11 cellular contexts compared by ENCODE assay signal in genomic region chr6:125793863-125794262, GRCh38. TPM values are rescaled to one million over a fixed set of nuclear protein-coding genes. Genes with fewer than 3 reads are reported as not detected.
DNase-seq lines count a peak whose midpoint lies in the region; ATAC-seq and TF ChIP-seq lines count a peak whose summit lies in the region.
"Had no signal": no experiment of that assay in that cellular context is flagged by ENCODE, and none has a peak within 500 bp of the region (broad histone marks: within the 10 kb centered on the region; RNA-seq: fewer than 3 reads in every experiment).

No MANE protein-coding gene starts in this region.

- peaks cover 53% of the 10 kb centered on the region for H3K36me3 Mint-ChIP-seq in activated T-helper 17 cell treated with anti-CD3 and anti-CD28 coated beads, Interleukin-2, amount 50 U/mL, for 72 hours (ENCODE audit: low read depth)

- no peaks in the 10 kb centered on the region for H3K27me3 ChIP-seq in ascending aorta
- H3K27me3 ChIP-seq: SJCRH30 had no signal

- TF ChIP-seq CTCF in fibroblast of the aortic adventitia (IDR thresholded peaks at IDR 0.05; ENCODE audit: insufficient read depth, low read length) (no peak), ascending aorta (IDR thresholded peaks at IDR 0.05) (no peak)

- H3K9me3 ChIP-seq in ascending aorta: no peaks in the 10 kb centered on the region
- H3K9me3 ChIP-seq: SJCRH30 had no signal

- no peaks in the 10 kb centered on the region for H3K36me3 ChIP-seq in ascending aorta
- H3K36me3 ChIP-seq: SJCRH30 had no signal

- H3K27ac ChIP-seq in ascending aorta: peak overlapping the region in 1 of 2 donors; percentile 47
- H3K27ac ChIP-seq: SJCRH30 had no signal

- DNase-seq in stimulated activated CD4-positive, alpha-beta T cell treated with anti-CD3 and anti-CD28 coated beads, Interleukin-4, amount 100 ng/mL, for 24 hours: peak; percentile 51
- DNase-seq in stimulated activated CD4-positive, alpha-beta T cell treated with anti-CD3 and anti-CD28 coated beads, Interleukin-4, amount 100 ng/mL, for 4 hours: no peak
- DNase-seq in fibroblast of the aortic adventitia (ENCODE audit: low read depth) (peak; percentile 49), ascending aorta (ENCODE audit: low spot score in 2 of 2) (no peak), ecto neural progenitor cell (ENCODE audit: low spot score) (no peak)
- no peak for DNase-seq in NK-92 treated with Interleukin-12 subunit alpha and Interleukin-12 subunit beta, amount 100 ng/mL, for 24 hours (lab: John Stamatoyannopoulos, UW)
- DNase-seq: NCI-H2081, SJCRH30 had no signal

- intact Hi-C loops in ascending aorta (cut with DNase I): loop anchor here (5.0 kb wide), 1 partner anchor 178 kb away; no protein-coding TSS in a partner anchor

- H3K4me1 ChIP-seq in ascending aorta: peaks cover 0 to 15% of the 10 kb centered on the region in 2 donors

- peak; percentile 32 for ATAC-seq in activated T-helper 17 cell treated with anti-CD3 and anti-CD28 coated beads, Interleukin-2, amount 50 U/mL, for 72 hours (replicated peaks)
- no peak for ATAC-seq in esophagus mucosa

- no peaks in the 10 kb centered on the region for H3K27me3 Mint-ChIP-seq in activated T-helper 17 cell treated with anti-CD3 and anti-CD28 coated beads, Interleukin-2, amount 50 U/mL, for 72 hours

- H3K4me3 ChIP-seq in fibroblast of the aortic adventitia (ENCODE audit: low read depth, low read length) (peak overlapping the region; percentile 77), ascending aorta (no peak overlapping the region)
- H3K4me3 ChIP-seq: SJCRH30, skin epidermis had no signal

- peak overlapping the region; percentile 93 for H3K27ac Mint-ChIP-seq in activated T-helper 17 cell treated with anti-CD3 and anti-CD28 coated beads, Interleukin-2, amount 50 U/mL, for 72 hours

- peak overlapping the region; percentile 92 for H3K4me3 Mint-ChIP-seq in activated T-helper 17 cell treated with anti-CD3 and anti-CD28 coated beads, Interleukin-2, amount 50 U/mL, for 72 hours

- H3K4me1 Mint-ChIP-seq in activated T-helper 17 cell treated with anti-CD3 and anti-CD28 coated beads, Interleukin-2, amount 50 U/mL, for 72 hours: peaks cover 44% of the 10 kb centered on the region

- H3K9me3 Mint-ChIP-seq in activated T-helper 17 cell treated with anti-CD3 and anti-CD28 coated beads, Interleukin-2, amount 50 U/mL, for 72 hours: no peaks in the 10 kb centered on the region

RNA-seq across cellular contexts. Expression of gene NCOA7, which starts 3.1 kb away (rescaled TPM):
- 10 to 100 TPM; 44.6 to 59.9 TPM for total RNA-seq in activated T-helper 17 cell treated with anti-CD3 and anti-CD28 coated beads, Interleukin-2, amount 50 U/mL, for 72 hours
- 41.7 and 90.3 TPM in 2 replicates for total RNA-seq in fibroblast of the aortic adventitia (ENCODE audit: low replicate concordance)
- 59.8 TPM for total RNA-seq in esophagus mucosa
- total RNA-seq in ascending aorta: 37.4 TPM

RNA-seq across cellular contexts. Expression of gene HEY2, which starts 44.4 kb away (rescaled TPM):
- total RNA-seq in activated T-helper 17 cell treated with anti-CD3 and anti-CD28 coated beads, Interleukin-2, amount 50 U/mL, for 72 hours: under 1 TPM in 1 of 2 donors, not detected in 1; 0.09 TPM
- total RNA-seq in fibroblast of the aortic adventitia (ENCODE audit: low replicate concordance) (0.09 and 0.25 TPM in 2 replicates), esophagus mucosa (1.6 TPM), ascending aorta (0.32 TPM)

Comparison
In these comparisons a context has a peak if more than half of its experiments do, and no peak if none do; other contexts are left out.
1. DNase-seq: peak in stimulated activated CD4-positive, alpha-beta T cell treated with anti-CD3 and anti-CD28 coated beads, Interleukin-4, amount 100 ng/mL, for 24 hours (single experiment) and fibroblast of the aortic adventitia (single experiment); none in stimulated activated CD4-positive, alpha-beta T cell treated with anti-CD3 and anti-CD28 coated beads, Interleukin-4, amount 100 ng/mL, for 4 hours (0 of 2), ascending aorta (0 of 2), NK-92 treated with Interleukin-12 subunit alpha and Interleukin-12 subunit beta, amount 100 ng/mL, for 24 hours (single experiment) and ecto neural progenitor cell (single experiment).